ENCODE assay signal across 17 cellular contexts in genomic region chr6:144515761-144516160, GRCh38.
DNase-seq lines count a peak whose midpoint lies in the region; ATAC-seq and TF ChIP-seq lines count a peak whose summit lies in the region.
"Had no signal": no experiment of that assay in that cellular context is flagged by ENCODE, and none has a peak within 500 bp of the region (broad histone marks: within the 10 kb centered on the region; RNA-seq: fewer than 3 reads in every experiment).

No MANE protein-coding gene starts in this region.

- DNase-seq in Daoy (ENCODE audit: low read depth) (peak; percentile 20), RPMI7951 (ENCODE audit: low read depth) (peak; percentile 94), myocyte (ENCODE audit: low read depth) (peak; percentile 57), activated gamma-delta T cell treated with Interleukin-2 at 50 U/mL for 16 hours (no peak), nephron progenitor cell (no peak)
- DNase-seq: CD8-positive, alpha-beta memory T cell; COR-L47; DMS 273 treated with DMSO at 0.1 percent for 48 hours; DMS53; DND-41; H7; HFFc6 had no signal

- peaks cover 37% of the 10 kb centered on the region for H3K36me3 Mint-ChIP-seq in nephron progenitor cell (ENCODE audit: low read depth)

- no peak for TF ChIP-seq CTCF in nephron progenitor cell (IDR thresholded peaks at IDR 0.05)

- H3K4me3 Mint-ChIP-seq in nephron progenitor cell, result no peak overlapping the region
- H3K4me3 Mint-ChIP-seq: B cell; CD8-positive, alpha-beta memory T cell; GM23338; HFFc6; IgD-negative memory B cell had no signal

- H3K4me1 Mint-ChIP-seq in nephron progenitor cell, result no peaks in the 10 kb centered on the region
- H3K4me1 Mint-ChIP-seq: B cell, GM23338, IgD-negative memory B cell had no signal

- no peak overlapping the region for H3K27ac Mint-ChIP-seq in nephron progenitor cell
- H3K27ac Mint-ChIP-seq: B cell; CD8-positive, alpha-beta memory T cell; GM23338; HFFc6; IgD-negative memory B cell had no signal

- ATAC-seq in GM21717 (IDR thresholded peaks at IDR 0.05; ENCODE audit: unreplicated experiment), result no peak
- ATAC-seq: GM23338, HCT116 had no signal

- no peaks in the 10 kb centered on the region for H3K27me3 Mint-ChIP-seq in nephron progenitor cell (ENCODE audit: low read depth, poor library complexity)
- H3K27me3 Mint-ChIP-seq: B cell; CD8-positive, alpha-beta memory T cell; IgD-negative memory B cell had no signal

- H3K9me3 Mint-ChIP-seq in nephron progenitor cell, result no peaks in the 10 kb centered on the region
- H3K9me3 Mint-ChIP-seq: CD8-positive, alpha-beta memory T cell; GM23338; HFFc6; IgD-negative memory B cell had no signal

Comparison
In these comparisons a context has a peak if more than half of its experiments do, and no peak if none do; other contexts are left out.
1. DNase-seq: peak in Daoy (single experiment), RPMI7951 (single experiment) and myocyte (single experiment); none in activated gamma-delta T cell treated with Interleukin-2 at 50 U/mL for 16 hours (single experiment) and nephron progenitor cell (single experiment).